Comparison of ENCODE assay signal across 17 cellular contexts in the genomic region with DNA sequence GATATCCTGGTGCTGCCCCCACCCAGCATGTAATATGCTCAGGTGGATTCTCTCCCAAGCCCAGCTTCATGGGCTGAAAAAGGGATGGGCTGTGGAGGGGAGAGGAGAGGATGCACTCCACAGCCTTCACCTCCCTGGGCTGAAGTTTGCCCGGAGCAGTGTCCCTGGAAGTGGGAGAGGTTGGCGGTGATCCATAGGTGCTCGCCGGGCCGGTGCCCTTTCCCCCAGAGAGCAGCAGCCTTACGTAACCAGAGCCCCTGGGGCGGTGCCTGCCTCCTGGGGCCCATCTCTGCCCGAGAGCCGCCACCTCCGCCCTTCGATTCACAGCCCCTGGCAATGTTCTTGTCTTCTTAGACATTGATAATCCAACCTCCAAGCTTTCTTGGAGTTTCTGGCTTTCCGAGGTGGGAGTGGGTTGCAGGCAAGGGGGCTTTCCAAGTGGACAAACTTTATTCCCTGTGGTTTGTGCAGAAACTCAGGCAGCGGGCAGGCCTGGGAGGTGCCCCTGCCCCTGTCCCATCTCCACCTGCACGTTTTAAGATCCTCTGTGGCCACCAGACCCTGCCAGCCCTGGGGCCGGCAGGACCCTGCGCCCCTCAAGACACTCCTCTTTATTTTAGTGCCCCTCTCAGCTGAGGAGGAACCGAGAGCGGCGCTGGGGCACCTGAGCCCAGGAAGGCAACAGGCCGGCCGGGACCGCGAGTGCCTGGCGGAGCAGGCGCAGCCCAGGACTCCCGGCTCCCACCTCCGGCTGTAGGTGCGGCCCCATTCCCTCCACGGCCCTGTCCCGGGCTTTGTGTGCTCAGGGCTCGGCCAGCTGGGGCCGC. TPM values are rescaled to one million over a fixed set of nuclear protein-coding genes. Genes with fewer than 3 reads are reported as not detected.
DNase-seq lines count a peak whose midpoint lies in the region; ATAC-seq, FAIRE-seq and TF ChIP-seq lines count a peak whose summit lies in the region.
"Had no signal": no experiment of that assay in that cellular context is flagged by ENCODE, and none has a peak within 500 bp of the region (broad histone marks: within the 10 kb centered on the region; RNA-seq: fewer than 3 reads in every experiment).

No MANE protein-coding gene starts in this region.

- peak overlapping the region; percentile 89 for H3K27ac ChIP-seq in RWPE1
- H3K27ac ChIP-seq in right cardiac atrium (ENCODE audit: low read length), result peak overlapping the region; percentile 22
- H3K27ac ChIP-seq in rectal smooth muscle tissue (ENCODE audit: low read depth, low read length), result no peak overlapping the region

- 72% methylated on average over 32 of the region's 32 CpGs for WGBS in right cardiac atrium

- DNase-seq in H54 (ENCODE audit: insufficient read length, low spot score) (peak; percentile 91), RWPE1 (ENCODE audit: low spot score) (no peak), right cardiac atrium (no peak), NCI-H345 (lab: John Stamatoyannopoulos, UW) (no peak), MV-4-11 (lab: John Stamatoyannopoulos, UW) (no peak), occipital lobe (lab: John Stamatoyannopoulos, UW) (no peak), NCI-H446 treated with DMSO at 0.1 percent for 48 hours (lab: John Stamatoyannopoulos, UW) (no peak)
- DNase-seq: activated CD4-positive, CD25-positive, alpha-beta regulatory T cell treated with anti-CD3 and anti-CD28 coated beads, Interleukin-2, amount 50 U/mL, for 72 hours; esophagus squamous epithelium; hypothalamus; NCI-H1105; NCI-H446; OCI-M1; pancreas had no signal

- peak; percentile 74 for FAIRE-seq in H54 (lab: Jason Lieb, UNC)
- FAIRE-seq: GM12878, pancreas had no signal

- TF ChIP-seq CTCF in RWPE1 (conservative IDR thresholded peaks at IDR 0.05; ENCODE audit: low read depth), result no peak

- no peak overlapping the region for H3K9ac ChIP-seq in rectal smooth muscle tissue (ENCODE audit: low read length)

- POLR2A ChIA-PET in RWPE1 (lab: Yijun Ruan, JAX; ENCODE audit: low non-redundant PET), result no interaction called here

- ATAC-seq in right cardiac atrium, result no peak
- ATAC-seq: GM12878, pancreas had no signal

- H3K9me3 ChIP-seq in right cardiac atrium (ENCODE audit: control insufficient read depth, low read length), result no peaks in the 10 kb centered on the region
- H3K9me3 ChIP-seq: esophagus squamous epithelium, pancreas, tibial nerve had no signal

- CTCF ChIA-PET in RWPE1 (lab: Yijun Ruan, JAX), result no interaction called here

- intact Hi-C loops in right cardiac atrium (cut with DNase I), result no loop called here

- H3K36me3 ChIP-seq in rectal smooth muscle tissue (ENCODE audit: control insufficient read depth, insufficient read depth, low read length), result no peaks in the 10 kb centered on the region
- H3K36me3 ChIP-seq: esophagus squamous epithelium, pancreas had no signal

- H3K4me3 ChIP-seq in right cardiac atrium (ENCODE audit: low read length), result no peak overlapping the region
- peak overlapping the region; percentile 15 for H3K4me3 ChIP-seq in rectal smooth muscle tissue (ENCODE audit: low read length)
- H3K4me3 ChIP-seq: esophagus squamous epithelium, GM12878, pancreas had no signal

- H3K27me3 ChIP-seq in right cardiac atrium (ENCODE audit: control insufficient read depth, insufficient read depth), result no peaks in the 10 kb centered on the region
- H3K27me3 ChIP-seq in rectal smooth muscle tissue (ENCODE audit: control insufficient read depth, insufficient read depth, low read length), result no peaks in the 10 kb centered on the region
- H3K27me3 ChIP-seq: esophagus squamous epithelium, pancreas, tibial nerve had no signal

- H3K4me1 ChIP-seq in right cardiac atrium (ENCODE audit: control insufficient read depth, insufficient read depth, low read length), result peaks cover 3% of the 10 kb centered on the region
- H3K4me1 ChIP-seq in rectal smooth muscle tissue (ENCODE audit: control insufficient read depth, insufficient read depth, low read length), result peaks cover 14% of the 10 kb centered on the region

- no peak for TF ChIP-seq POLR2A in H54 (IDR thresholded peaks at IDR 0.05; ENCODE audit: low read depth, low read length)

RNA-seq across cellular contexts. Expression of gene WDR90, which starts 3.1 kb away (rescaled TPM):
- total RNA-seq in right cardiac atrium (10 to 100 TPM; 10.5 to 13.7 (median 12.0) TPM), occipital lobe (7.2 TPM)
- polyA plus RNA-seq in right cardiac atrium, result 8.1 TPM

RNA-seq across cellular contexts. Expression of gene MCRIP2, which starts 4.4 kb away (rescaled TPM):
- 100 to 1,000 TPM in 1 of 4 donors, 10 to 100 TPM in 3; 71.2 to 121 (median 85.6) TPM for total RNA-seq in right cardiac atrium
- polyA plus RNA-seq in right cardiac atrium, result 141 TPM
- 8.9 TPM for total RNA-seq in occipital lobe

RNA-seq across cellular contexts. Expression of gene METTL26, which starts 10.0 kb away (rescaled TPM):
- total RNA-seq in right cardiac atrium (10 to 100 TPM; 55.4 to 60.3 (median 56.6) TPM), occipital lobe (25.3 TPM)
- polyA plus RNA-seq in right cardiac atrium, result 128 TPM

RNA-seq across cellular contexts. Expression of gene WFIKKN1, which starts 15.3 kb away (rescaled TPM):
- under 1 TPM; 0.15 to 0.70 (median 0.20) TPM for total RNA-seq in right cardiac atrium
- polyA plus RNA-seq in right cardiac atrium, result 0.29 TPM
- total RNA-seq in occipital lobe, result 0.47 TPM

RNA-seq across cellular contexts. Expression of gene RHOT2, which starts 21.9 kb away (rescaled TPM):
- total RNA-seq in right cardiac atrium (100 to 1,000 TPM in 1 of 4 donors, 10 to 100 TPM in 3; 84.3 to 104 (median 90.8) TPM), occipital lobe (20.9 TPM)
- polyA plus RNA-seq in right cardiac atrium, result 101 TPM
